ENCODE assay signal across 18 cellular contexts in the genomic region with DNA sequence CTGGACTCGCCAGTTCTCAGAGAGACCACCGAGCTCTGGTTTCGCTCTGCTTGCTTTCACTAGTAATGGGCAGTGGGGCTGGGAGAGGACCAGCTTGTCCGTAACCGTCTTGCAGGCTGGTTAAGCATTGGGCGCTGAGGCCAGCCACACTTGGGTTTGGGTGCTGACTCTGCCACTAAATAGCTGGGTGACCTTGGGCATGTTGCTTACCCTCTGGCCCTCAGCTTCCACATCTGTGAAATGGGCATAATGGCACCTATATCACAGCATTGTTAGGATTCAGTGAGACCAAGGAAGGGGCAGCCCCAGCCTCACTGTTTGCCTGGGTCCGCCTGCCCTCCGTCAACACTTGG. TPM values are rescaled to one million over a fixed set of nuclear protein-coding genes. Genes with fewer than 3 reads are reported as not detected.
DNase-seq lines count a peak whose midpoint lies in the region; ATAC-seq, FAIRE-seq and TF ChIP-seq lines count a peak whose summit lies in the region.
"Had no signal": no experiment of that assay in that cellular context is flagged by ENCODE, and none has a peak within 500 bp of the region (broad histone marks: within the 10 kb centered on the region; RNA-seq: fewer than 3 reads in every experiment).

No MANE protein-coding gene starts in this region.

- FAIRE-seq in GM19239 (lab: Jason Lieb, UNC), result no peak

- RAD21 ChIA-PET in HCT116 (lab: Charles Lee; ENCODE audit: low non-redundant PET in 1 of 2, low total read pairs in 2 of 2, uncharacterized antibody in 2 of 2, unreplicated experiment in 2 of 2), result no interaction called here

- POLR2A ChIA-PET in HCT116 (lab: Charles Lee), result interaction anchor here (1.5 kb wide), 1 partner anchor 18 kb away, joined by 6 read pairs; no protein-coding TSS in a partner anchor

- H3K9me3 ChIP-seq in HCT116 (ENCODE audit: control insufficient read depth in 1 of 2, insufficient read depth in 1 of 2, low read depth in 1 of 2, low read length in 2 of 2) (no peaks in the 10 kb centered on the region), RWPE2 (ENCODE audit: severe bottlenecking) (no peaks in the 10 kb centered on the region), osteoblast (ENCODE audit: low read depth, low read length) (no peaks in the 10 kb centered on the region)
- H3K9me3 ChIP-seq: Peyer's patch, SK-N-SH had no signal

- H3K36me3 ChIP-seq in HCT116 (ENCODE audit: control insufficient read depth in 1 of 2, insufficient read depth in 2 of 2, low read length in 2 of 2), result no peaks in the 10 kb centered on the region
- peaks cover 71% of the 10 kb centered on the region for H3K36me3 ChIP-seq in RWPE2 (ENCODE audit: low read depth)
- peaks cover 72% of the 10 kb centered on the region for H3K36me3 ChIP-seq in osteoblast (ENCODE audit: insufficient read depth, low read length)

- H3K4me3 ChIP-seq in HCT116 (replicated peaks in 1 of 2; ENCODE audit: low read depth in 1 of 2, low read length in 2 of 2) (no peak overlapping the region), RWPE2 (ENCODE audit: severe bottlenecking) (no peak overlapping the region), osteoblast (ENCODE audit: insufficient read depth, low read length) (no peak overlapping the region)
- H3K4me3 ChIP-seq: Peyer's patch had no signal

- no TSS peak for BruUV-seq in HCT116 (replicated peaks; lab: Mats Ljungman, UMichigan)

- peak overlapping the region; percentile 78 for H3K4me2 ChIP-seq in HCT116 (ENCODE audit: low read length)
- H3K4me2 ChIP-seq in osteoblast (ENCODE audit: insufficient read depth, low read length), result no peak overlapping the region
- H3K4me2 ChIP-seq: SK-N-SH had no signal

- DNase-seq in HCT116 (ENCODE audit: low read depth, low spot score), result no peak
- DNase-seq in RWPE2 (ENCODE audit: low spot score), result no peak
- no peak for DNase-seq in epithelial cell of prostate (ENCODE audit: low read depth, low spot score)
- no peak for DNase-seq in osteoblast (ENCODE audit: insufficient read length, low spot score, missing footprints)
- no peak for DNase-seq in kidney tubule cell (ENCODE audit: low spot score)
- DNase-seq in GM19239 (ENCODE audit: insufficient read length, low spot score), result no peak
- DNase-seq: C1 segment of cervical spinal cord; CD8-positive, alpha-beta memory T cell; DMS79; H7; NCI-H1105; NCI-H2081; NCI-H446 treated with DMSO at 0.1 percent for 48 hours; Peyer's patch; Right ventricle myocardium superior; SK-N-SH had no signal

- no peak for TF ChIP-seq RAD21 in HCT116 (IDR thresholded peaks at IDR 0.05; ENCODE audit: low read depth)

- ATAC-seq in HCT116, result no peak
- ATAC-seq in RWPE2 (ENCODE audit: low read depth), result no peak
- no peak for ATAC-seq in GM18861 (IDR thresholded peaks at IDR 0.05; ENCODE audit: unreplicated experiment)
- no peak for ATAC-seq in HG02763 (IDR thresholded peaks at IDR 0.05; ENCODE audit: unreplicated experiment)

- H4K20me1 ChIP-seq in HCT116 (ENCODE audit: insufficient read depth), result no peaks in the 10 kb centered on the region
- H4K20me1 ChIP-seq in osteoblast (ENCODE audit: insufficient read depth, low read length), result peaks cover 3% of the 10 kb centered on the region

- no peak for TF ChIP-seq POLR2A in HCT116 (IDR thresholded peaks at IDR 0.05; ENCODE audit: borderline replicate concordance, extremely low read depth, insufficient read depth, insufficient read length)

- peak overlapping the region; percentile 54; the same call in 1 of the 2 replicates for H3K27ac ChIP-seq in HCT116 (ENCODE audit: low read depth, low read length)
- peak overlapping the region; percentile 84 for H3K27ac ChIP-seq in RWPE2 (ENCODE audit: poor library complexity, severe bottlenecking)
- peak overlapping the region; percentile 61 for H3K27ac ChIP-seq in epithelial cell of prostate
- peak overlapping the region; percentile 89 for H3K27ac ChIP-seq in osteoblast (ENCODE audit: low read depth, low read length)
- H3K27ac ChIP-seq: Peyer's patch had no signal

- peaks cover 16 to 54% of the 10 kb centered on the region in 2 experiments for H3K4me1 ChIP-seq in HCT116 (ENCODE audit: control insufficient read depth in 1 of 2, insufficient read depth in 2 of 2, low read length in 2 of 2)
- peaks cover 59% of the 10 kb centered on the region for H3K4me1 ChIP-seq in RWPE2 (ENCODE audit: insufficient read depth, poor library complexity, severe bottlenecking)
- peaks cover 63% of the 10 kb centered on the region for H3K4me1 ChIP-seq in osteoblast (ENCODE audit: insufficient read depth, low read length)
- H3K4me1 ChIP-seq: Peyer's patch had no signal

- no peaks in the 10 kb centered on the region for H3K9me2 ChIP-seq in HCT116 (ENCODE audit: insufficient read depth)
- H3K9me2 ChIP-seq: SK-N-SH had no signal

- H3K9ac ChIP-seq in HCT116 (ENCODE audit: low read length), result peak overlapping the region; percentile 67; the same call in 1 of the 2 replicates
- H3K9ac ChIP-seq: SK-N-SH had no signal

- TF ChIP-seq CTCF in HCT116 (IDR thresholded peaks at IDR 0.05 in 2 of 3, conservative IDR thresholded peaks at IDR 0.05 in 1 of 3; ENCODE audit: borderline replicate concordance in 1 of 3, insufficient read depth in 1 of 3, low read depth in 2 of 3, low read length in 2 of 3), result no peak
- TF ChIP-seq CTCF in RWPE2 (IDR thresholded peaks at IDR 0.05; ENCODE audit: poor library complexity, severe bottlenecking), result no peak
- no peak for TF ChIP-seq CTCF in osteoblast (IDR thresholded peaks at IDR 0.05; ENCODE audit: extremely low read depth, low read depth, low read length)

- H3K27me3 ChIP-seq in HCT116 (ENCODE audit: insufficient read depth, low read length), result no peaks in the 10 kb centered on the region
- H3K27me3 ChIP-seq in RWPE2 (ENCODE audit: insufficient read depth, poor library complexity, severe bottlenecking), result no peaks in the 10 kb centered on the region
- H3K27me3 ChIP-seq in osteoblast (ENCODE audit: insufficient read depth, low read length), result no peaks in the 10 kb centered on the region
- H3K27me3 ChIP-seq: Peyer's patch had no signal

- CTCF ChIA-PET in HCT116 (lab: Charles Lee), result no interaction called here

- H2AFZ ChIP-seq in HCT116 (ENCODE audit: low read depth, low read length, poor library complexity, severe bottlenecking) (no peak overlapping the region), osteoblast (ENCODE audit: low read length) (no peak overlapping the region)

- intact Hi-C loops in HCT116 (cut with micrococcal nuclease), result no loop called here

- H3K79me2 ChIP-seq in HCT116 (ENCODE audit: insufficient read depth, low read length) (no peaks in the 10 kb centered on the region), osteoblast (ENCODE audit: insufficient read depth, low read length) (peaks cover 3% of the 10 kb centered on the region)

TF ChIP-seq in HCT116, 20 proteins besides CTCF, POLR2A, EP300 and RAD21:
- TF ChIP-seq, protein P1, sequence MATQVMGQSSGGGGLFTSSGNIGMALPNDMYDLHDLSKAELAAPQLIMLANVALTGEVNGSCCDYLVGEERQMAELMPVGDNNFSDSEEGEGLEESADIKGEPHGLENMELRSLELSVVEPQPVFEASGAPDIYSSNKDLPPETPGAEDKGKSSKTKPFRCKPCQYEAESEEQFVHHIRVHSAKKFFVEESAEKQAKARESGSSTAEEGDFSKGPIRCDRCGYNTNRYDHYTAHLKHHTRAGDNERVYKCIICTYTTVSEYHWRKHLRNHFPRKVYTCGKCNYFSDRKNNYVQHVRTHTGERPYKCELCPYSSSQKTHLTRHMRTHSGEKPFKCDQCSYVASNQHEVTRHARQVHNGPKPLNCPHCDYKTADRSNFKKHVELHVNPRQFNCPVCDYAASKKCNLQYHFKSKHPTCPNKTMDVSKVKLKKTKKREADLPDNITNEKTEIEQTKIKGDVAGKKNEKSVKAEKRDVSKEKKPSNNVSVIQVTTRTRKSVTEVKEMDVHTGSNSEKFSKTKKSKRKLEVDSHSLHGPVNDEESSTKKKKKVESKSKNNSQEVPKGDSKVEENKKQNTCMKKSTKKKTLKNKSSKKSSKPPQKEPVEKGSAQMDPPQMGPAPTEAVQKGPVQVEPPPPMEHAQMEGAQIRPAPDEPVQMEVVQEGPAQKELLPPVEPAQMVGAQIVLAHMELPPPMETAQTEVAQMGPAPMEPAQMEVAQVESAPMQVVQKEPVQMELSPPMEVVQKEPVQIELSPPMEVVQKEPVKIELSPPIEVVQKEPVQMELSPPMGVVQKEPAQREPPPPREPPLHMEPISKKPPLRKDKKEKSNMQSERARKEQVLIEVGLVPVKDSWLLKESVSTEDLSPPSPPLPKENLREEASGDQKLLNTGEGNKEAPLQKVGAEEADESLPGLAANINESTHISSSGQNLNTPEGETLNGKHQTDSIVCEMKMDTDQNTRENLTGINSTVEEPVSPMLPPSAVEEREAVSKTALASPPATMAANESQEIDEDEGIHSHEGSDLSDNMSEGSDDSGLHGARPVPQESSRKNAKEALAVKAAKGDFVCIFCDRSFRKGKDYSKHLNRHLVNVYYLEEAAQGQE (IDR thresholded peaks at IDR 0.05; ENCODE audit: low read depth), result no peak
- TF ChIP-seq JUND (IDR thresholded peaks at IDR 0.05), result no peak

RNA-seq across cellular contexts. Expression of a gene that starts 43.5 kb away (rescaled TPM):
- total RNA-seq in HCT116 (2021; ENCODE audit: unreplicated experiment), result 0.15 TPM
- polyA plus RNA-seq in HCT116 (2012), result 0.18 TPM in 1 of 2 replicates, not detected in the other
- total RNA-seq in osteoblast, result 67.8 and 69.1 TPM in 2 replicates

RNA-seq across cellular contexts. Expression of a gene that starts 46.1 kb away (rescaled TPM):
- not detected for total RNA-seq in HCT116 (2021; ENCODE audit: unreplicated experiment)
- polyA plus RNA-seq in HCT116 (2012), result not detected in 2 replicates
- total RNA-seq in osteoblast, result 17.4 and 19.2 TPM in 2 replicates
- polyA plus RNA-seq: SK-N-SH had no signal

Comparison
In these comparisons a context has a peak if more than half of its experiments do, and no peak if none do; other contexts are left out.
1. RNA of a gene that starts 43.5 kb away (total RNA-seq): 67.8 to 69.1 TPM in osteoblast; 0.15 TPM in HCT116 (single experiment); every median in the first group is over 10 times any median in the second.
2. RNA of a gene that starts 46.1 kb away (total RNA-seq): 17.4 to 19.2 TPM in osteoblast; not detected in HCT116 (single experiment); every median in the first group is over 10 times any median in the second.
3. Peak in every context shown above with its lines, with median percentiles within 50 percentile points of each other: H3K27ac ChIP-seq.